Comparison of ENCODE assay signal across 8 cellular contexts in genomic region chr2:68062680-68063387, GRCh38. TPM values are rescaled to one million over a fixed set of nuclear protein-coding genes. Genes with fewer than 3 reads are reported as not detected.
A peak's percentile ranks its signal among the peaks of the same experiment; 100 is the strongest.
DNase-seq lines count a peak whose midpoint lies in the region; ATAC-seq and TF ChIP-seq lines count a peak whose summit lies in the region.

Gene C1D, minus strand, starts transcription at chr2:68063004. Its CDS starts 15,694 bp downstream, at chr2:68047310.

- peaks cover 40% of the 10 kb centered on the region for H3K79me2 ChIP-seq in OCI-LY7 (ENCODE audit: insufficient read depth, low read depth, low read length)

- no peak for TF ChIP-seq CTCF in OCI-LY7 (conservative IDR thresholded peaks at IDR 0.05; ENCODE audit: low read length)

- CTCF ChIA-PET in OCI-LY7 (lab: Charles Lee; ENCODE audit: unreplicated experiment) = interaction anchor here (0.6 kb wide), 1 partner anchor 405 kb away, joined by 3 read pairs; the partner anchor contains the start of gene APLF

- DNase-seq in D341Med (ENCODE audit: low spot score) = peak; percentile 91
- peak; percentile 47 for DNase-seq in HuH-7.5 (ENCODE audit: low spot score)
- DNase-seq in OCI-LY7 (ENCODE audit: low spot score) = peak; percentile 93
- DNase-seq in activated T-cell treated with anti-CD3 and anti-CD28 coated beads for 1 hour (ENCODE audit: low read depth) = peak; percentile 90
- DNase-seq in epidermal melanocyte (ENCODE audit: insufficient read length, low spot score) = peak; percentile 85
- peak; percentile 71 for DNase-seq in middle frontal gyrus (ENCODE audit: extremely low spot score, low spot score)
- DNase-seq in stimulated activated CD8-positive, alpha-beta memory T cell treated with anti-CD3 and anti-CD28 coated beads, Interleukin-2, amount 100 ng/mL, for 48 hours (ENCODE audit: low read depth in 2 of 2) = peak; percentile 85 to 93

- no TSS peak for BruUV-seq in OCI-LY7 (replicated peaks; lab: Mats Ljungman, UMichigan)

- no peaks in the 10 kb centered on the region for H3K9me2 ChIP-seq in OCI-LY7 (ENCODE audit: insufficient read depth, low read length)

- intact Hi-C loops in OCI-LY7 (cut with micrococcal nuclease; ENCODE audit: unreplicated experiment) = loop anchor here (5.0 kb wide), 1 partner anchor 59 kb away; no protein-coding TSS in a partner anchor

- peak within 1 kb of the TSS; percentile 99 for H2AFZ ChIP-seq in OCI-LY7 (ENCODE audit: low read length)

- peak within 1 kb of the TSS; percentile 93 for H3K4me3 ChIP-seq in OCI-LY7 (ENCODE audit: low read depth, low read length, poor library complexity, severe bottlenecking)

- H3K4me1 ChIP-seq in OCI-LY7 (ENCODE audit: insufficient read depth, low read length, poor library complexity, severe bottlenecking) = peaks cover 21% of the 10 kb centered on the region

- H3K9me3 ChIP-seq in OCI-LY7 (ENCODE audit: low read length) = no peaks in the 10 kb centered on the region

- H4K20me1 ChIP-seq in OCI-LY7 (ENCODE audit: insufficient read depth, low read length) = peaks cover 15% of the 10 kb centered on the region; the same call in 1 of the 2 replicates

- peak within 1 kb of the TSS; percentile 99 for H3K4me2 ChIP-seq in OCI-LY7 (ENCODE audit: low read length)

- H3K36me3 ChIP-seq in OCI-LY7 (ENCODE audit: insufficient read depth, low read length) = no peaks in the 10 kb centered on the region

- H3K27ac ChIP-seq in OCI-LY7 (ENCODE audit: low read depth, low read length, poor library complexity, severe bottlenecking) = peak within 1 kb of the TSS; percentile 50

- POLR2A ChIA-PET in OCI-LY7 (lab: Charles Lee) = interaction anchor here (0.5 to 1.6 kb wide), 25 partner anchors 8 to 415 kb away, joined by 3 to 10 read pairs (median 4); no protein-coding TSS in a partner anchor

- peak; percentile 94 for ATAC-seq in GM21515 (IDR thresholded peaks at IDR 0.05; ENCODE audit: unreplicated experiment)

RNA-seq across cellular contexts. Expression of gene C1D, which starts in this region (rescaled TPM):
- total RNA-seq in OCI-LY7 (2014; rRNA removed; shearing (Covaris generic)) = 19.1 and 30.1 TPM in 2 replicates
- total RNA-seq in OCI-LY7 (2022) = 36.3 and 37.9 TPM in 2 replicates

Comparison
In these comparisons a context has a peak if more than half of its experiments do, and no peak if none do; other contexts are left out.
1. Peak in every context shown above with its lines: DNase-seq, ATAC-seq, H3K4me3 ChIP-seq and H3K27ac ChIP-seq.